Comparison of ENCODE assay signal across 20 cellular contexts in genomic region chr3:39234041-39234440, GRCh38. TPM values are rescaled to one million over a fixed set of nuclear protein-coding genes. Genes with fewer than 3 reads are reported as not detected.
"Had no signal": no experiment of that assay in that cellular context is flagged by ENCODE, and none has a peak within 500 bp of the region (broad histone marks: within the 10 kb centered on the region; RNA-seq: fewer than 3 reads in every experiment).

No MANE protein-coding gene starts in this region.

- H3K4me1 Mint-ChIP-seq: neural progenitor cell had no signal

- H2AFZ ChIP-seq: neural progenitor cell had no signal

- H3K36me3 ChIP-seq: colonic mucosa, gastrocnemius medialis, neural progenitor cell, right atrium auricular region, tibial nerve had no signal

- H3K9me3 ChIP-seq: body of pancreas, colonic mucosa, gastrocnemius medialis, right atrium auricular region, tibial nerve had no signal

- H3K4me3 Mint-ChIP-seq: activated naive CD4-positive, alpha-beta T cell treated with anti-CD3 and anti-CD28 coated beads for 36 hours; neural progenitor cell had no signal

- DNase-seq: activated CD4-positive, alpha-beta T cell treated with anti-CD3 and anti-CD28 coated beads for 48 hours; activated CD4-positive, CD25-positive, alpha-beta regulatory T cell; activated CD8-positive, alpha-beta memory T cell treated with anti-CD3 and anti-CD28 coated beads for 24 hours; activated naive CD4-positive, alpha-beta T cell treated with anti-CD3 and anti-CD28 coated beads for 36 hours; body of pancreas; colonic mucosa; gastrocnemius medialis; kidney glomerular epithelial cell; left ventricle myocardium superior; stimulated activated CD4-positive, alpha-beta T cell treated with anti-CD3 and anti-CD28 coated beads, Interleukin-12 subunit alpha, Interleukin-12 subunit beta, amount 100 ng/mL, for 4 hours; stimulated activated CD4-positive, alpha-beta T cell treated with anti-CD3 and anti-CD28 coated beads, Interleukin-1b, Interleukin-23, amount 100 ng/mL, for 48 hours; stimulated activated CD8-positive, alpha-beta memory T cell treated with anti-CD3 and anti-CD28 coated beads, Interleukin-4, amount 100 ng/mL, for 48 hours; stimulated activated naive CD8-positive, alpha-beta T cell treated with anti-CD3 and anti-CD28 coated beads, Interleukin-15, Interleukin-2, amounts not matched to agents 100 U/mL and 50 U/mL, for 24 hours; substantia nigra; T1000 had no signal

- H3K4me1 ChIP-seq: body of pancreas, colonic mucosa, gastrocnemius medialis, neural progenitor cell, tibial nerve had no signal

- H3K4me3 ChIP-seq: body of pancreas, colonic mucosa, gastrocnemius medialis, neural progenitor cell, right atrium auricular region, tibial nerve had no signal

- H3K4me2 ChIP-seq: neural progenitor cell had no signal

- ATAC-seq: body of pancreas, gastrocnemius medialis, left ventricle myocardium superior had no signal

- H3K36me3 Mint-ChIP-seq: neural progenitor cell had no signal

- H3K27me3 ChIP-seq: body of pancreas, colonic mucosa, gastrocnemius medialis, neural progenitor cell, right atrium auricular region, tibial nerve had no signal

- H3K9me3 Mint-ChIP-seq: activated naive CD4-positive, alpha-beta T cell treated with anti-CD3 and anti-CD28 coated beads for 36 hours had no signal

- H3K9ac ChIP-seq: neural progenitor cell had no signal

- H3K27ac ChIP-seq: body of pancreas, colonic mucosa, gastrocnemius medialis, neural progenitor cell, tibial nerve had no signal

- H3K27ac Mint-ChIP-seq: neural progenitor cell, progenitor cell of endocrine pancreas had no signal

RNA-seq across cellular contexts. Expression of gene XIRP1, which starts 41.6 kb away (rescaled TPM):
- total RNA-seq: body of pancreas, colonic mucosa, progenitor cell of endocrine pancreas, tibial nerve had no signal

RNA-seq across cellular contexts. Expression of gene CX3CR1, which starts 45.8 kb away (rescaled TPM):
- total RNA-seq: activated naive CD4-positive, alpha-beta T cell treated with anti-CD3 and anti-CD28 coated beads for 36 hours; myocyte; progenitor cell of endocrine pancreas had no signal
